Comparison of ENCODE assay signal across 21 cellular contexts in genomic region chr18:50186385-50186784, GRCh38.
"Had no signal": no experiment of that assay in that cellular context is flagged by ENCODE, and none has a peak within 500 bp of the region (broad histone marks: within the 10 kb centered on the region; RNA-seq: fewer than 3 reads in every experiment).

No MANE protein-coding gene starts in this region.

- FAIRE-seq: urothelium cell line had no signal

- ATAC-seq: natural killer cell; right lobe of liver; stimulated activated naive CD8-positive, alpha-beta T cell treated with anti-CD3 and anti-CD28 coated beads, Interleukin-15, Interleukin-2, amounts not matched to agents 100 U/mL and 50 U/mL, for 24 hours; upper lobe of right lung had no signal

- DNase-seq: islet precursor cell; left ventricle myocardium inferior; mesendoderm; naive B cell; natural killer cell; nephron progenitor cell; occipital lobe; ovary; right lobe of liver; stimulated activated CD4-positive, alpha-beta T cell treated with anti-CD3 and anti-CD28 coated beads, Interleukin-1b, Interleukin-23, amount 100 ng/mL, for 48 hours; stimulated activated CD4-positive, alpha-beta T cell treated with anti-CD3 and anti-CD28 coated beads, Interleukin-2, amount 100 ng/mL, for 48 hours; stimulated activated CD4-positive, alpha-beta T cell treated with anti-CD3 and anti-CD28 coated beads, Interleukin-4, amount 100 ng/mL, for 4 hours; stimulated activated CD8-positive, alpha-beta memory T cell treated with anti-CD3 and anti-CD28 coated beads, Interleukin-4, amount 100 ng/mL, for 48 hours; stimulated activated naive B cell treated with anti-CD40 and anti-IgM and Interleukin-4, amounts not matched to agents 10 μg/mL and 1 μg/mL and 100 μg/mL, for 72 hours; stimulated activated naive CD8-positive, alpha-beta T cell treated with anti-CD3 and anti-CD28 coated beads, Interleukin-15, Interleukin-2, amounts not matched to agents 100 U/mL and 50 U/mL, for 24 hours; stomach; testis; thyroid gland; transverse colon; upper lobe of right lung had no signal
